In genomic region chr1:169893645-169894423, GRCh38 we compare ENCODE assay signal across 8 cellular contexts. TPM values are rescaled to one million over a fixed set of nuclear protein-coding genes. Genes with fewer than 3 reads are reported as not detected.
DNase-seq lines count a peak whose midpoint lies in the region; ATAC-seq and TF ChIP-seq lines count a peak whose summit lies in the region.

Gene SCYL3 (minus strand): TSS chr1:169893896. CDS start chr1:169888840, 5,056 bp downstream.

- no peaks in the 10 kb centered on the region for H3K36me3 ChIP-seq in KMS-11 (ENCODE audit: insufficient read depth)
- H3K36me3 ChIP-seq in Peyer's patch: no peaks in the 10 kb centered on the region
- H3K36me3 ChIP-seq in esophagus muscularis mucosa: no peaks in the 10 kb centered on the region
- no peaks in the 10 kb centered on the region for H3K36me3 ChIP-seq in muscle layer of duodenum (ENCODE audit: control insufficient read depth in 1 of 2, insufficient read depth in 2 of 2, low read length in 2 of 2)

- H3K4me1 ChIP-seq in KMS-11 (ENCODE audit: low read depth, poor library complexity, severe bottlenecking) (peaks cover 27% of the 10 kb centered on the region), Peyer's patch (peaks cover 0 to 19% (median 4%) of the 10 kb centered on the region in 4 donors), esophagus muscularis mucosa (peaks cover 11 to 37% (median 21%) of the 10 kb centered on the region in 4 donors), muscle layer of duodenum (ENCODE audit: control insufficient read depth in 1 of 2, insufficient read depth in 2 of 2, low read length in 2 of 2) (peaks cover 11 to 12% of the 10 kb centered on the region in 2 donors)

- H3K4me3 Mint-ChIP-seq in activated T-cell treated with anti-CD3 and anti-CD28 coated beads, Interleukin-2, amount 50 U/mL, for 72 hours: peak within 1 kb of the TSS; percentile 81 to 91

- intact Hi-C loops in esophagus muscularis mucosa (cut with DNase I): loop anchor here (5.0 kb wide), 1 partner anchor 97 kb away; a partner anchor contains a TSS

- WGBS in esophagus muscularis mucosa: under 1% methylated on average over 13 of the region's 52 CpGs

- ATAC-seq in GM21737 (IDR thresholded peaks at IDR 0.05; ENCODE audit: unreplicated experiment): peak; percentile 86
- peak; percentile 86 to 89 for ATAC-seq in activated T-cell treated with anti-CD3 and anti-CD28 coated beads, Interleukin-2, amount 50 U/mL, for 72 hours (replicated peaks in 1 of 2)

- H3K27me3 Mint-ChIP-seq in activated T-cell treated with anti-CD3 and anti-CD28 coated beads, Interleukin-2, amount 50 U/mL, for 72 hours (ENCODE audit: low read depth): peaks cover 6% of the 10 kb centered on the region

- H3K4me1 Mint-ChIP-seq in activated T-cell treated with anti-CD3 and anti-CD28 coated beads, Interleukin-2, amount 50 U/mL, for 72 hours (ENCODE audit: low read depth): peaks cover 56% of the 10 kb centered on the region

- TF ChIP-seq POLR2A in Peyer's patch (IDR thresholded peaks at IDR 0.05): peak; percentile 79 to 90
- no peak for TF ChIP-seq POLR2A in esophagus muscularis mucosa (IDR thresholded peaks at IDR 0.05; ENCODE audit: low read depth)

- H3K4me3 ChIP-seq in KMS-11 (IDR thresholded peaks at IDR 0.05; ENCODE audit: insufficient read depth, low read depth, low read length) (peak within 1 kb of the TSS; percentile 89), Peyer's patch (peak within 1 kb of the TSS; percentile 77 to 93 (median 86)), esophagus muscularis mucosa (peak within 1 kb of the TSS; percentile 89 to 100 (median 96)), muscle layer of duodenum (ENCODE audit: low read depth in 1 of 2, low read length in 2 of 2) (peak within 1 kb of the TSS; percentile 83 to 94)

- H3K79me2 ChIP-seq in KMS-11 (ENCODE audit: insufficient read depth, low read depth): peaks cover 35% of the 10 kb centered on the region

- H3K27ac Mint-ChIP-seq in activated T-cell treated with anti-CD3 and anti-CD28 coated beads, Interleukin-2, amount 50 U/mL, for 72 hours: peak within 1 kb of the TSS; percentile 100

- H3K9me3 Mint-ChIP-seq in activated T-cell treated with anti-CD3 and anti-CD28 coated beads, Interleukin-2, amount 50 U/mL, for 72 hours: peaks cover 0 to 2% of the 10 kb centered on the region in 2 donors

- TF ChIP-seq EP300 in esophagus muscularis mucosa (IDR thresholded peaks at IDR 0.05): no peak

- H3K36me3 Mint-ChIP-seq in activated T-cell treated with anti-CD3 and anti-CD28 coated beads, Interleukin-2, amount 50 U/mL, for 72 hours (ENCODE audit: insufficient read depth in 2 of 2): no peaks in the 10 kb centered on the region

- peak within 1 kb of the TSS; percentile 91 for H3K4me2 ChIP-seq in KMS-11

- peak; percentile 97 for DNase-seq in DMS53 treated with DMSO at 0.1 percent for 48 hours (lab: John Stamatoyannopoulos, UW; ENCODE audit: unreplicated experiment)
- peak; percentile 92 to 97 (median 92) for DNase-seq in Peyer's patch
- DNase-seq in activated T-cell treated with anti-CD3 and anti-CD28 coated beads, Interleukin-2, amount 50 U/mL, for 72 hours: peak; percentile 88 to 93
- DNase-seq in esophagus muscularis mucosa (ENCODE audit: extremely low spot score): peak; percentile 98
- DNase-seq in stimulated activated CD8-positive, alpha-beta memory T cell treated with anti-CD3 and anti-CD28 coated beads, Interleukin-7, amount 100 ng/mL, for 4 hours (ENCODE audit: low read depth in 2 of 2): peak; percentile 86 to 87

- H3K9me3 ChIP-seq in Peyer's patch (no peaks in the 10 kb centered on the region), esophagus muscularis mucosa (no peaks in the 10 kb centered on the region), muscle layer of duodenum (ENCODE audit: control insufficient read depth in 1 of 2, low read length in 2 of 2) (no peaks in the 10 kb centered on the region)

- H2AFZ ChIP-seq in KMS-11 (ENCODE audit: low read depth): peak within 1 kb of the TSS; percentile 94

- H4K20me1 ChIP-seq in KMS-11 (ENCODE audit: insufficient read depth): no peaks in the 10 kb centered on the region

- TF ChIP-seq CTCF in KMS-11 (conservative IDR thresholded peaks at IDR 0.05; ENCODE audit: low read depth, low read length) (no peak), Peyer's patch (IDR thresholded peaks at IDR 0.05) (peak in 2 of 6 experiments; percentile 3 to 19), esophagus muscularis mucosa (IDR thresholded peaks at IDR 0.05) (peak in 1 of 3 experiments; percentile 1)

- H3K27ac ChIP-seq in KMS-11 (peak within 1 kb of the TSS; percentile 97), Peyer's patch (peak within 1 kb of the TSS; percentile 97 to 98 (median 98)), esophagus muscularis mucosa (replicated peaks in 1 of 4) (peak within 1 kb of the TSS; percentile 93 to 99 (median 98)), muscle layer of duodenum (ENCODE audit: low read length) (peak within 1 kb of the TSS; percentile 100)

- H3K27me3 ChIP-seq in KMS-11 (ENCODE audit: insufficient read depth, low read depth) (no peaks in the 10 kb centered on the region), Peyer's patch (no peaks in the 10 kb centered on the region), esophagus muscularis mucosa (peaks cover 0 to 7% (median 1%) of the 10 kb centered on the region in 4 donors), muscle layer of duodenum (ENCODE audit: low read depth, low read length) (no peaks in the 10 kb centered on the region)

- H3K9ac ChIP-seq in KMS-11: peak within 1 kb of the TSS; percentile 98

RNA-seq across cellular contexts. Expression of gene SCYL3, which starts in this region (rescaled TPM):
- total RNA-seq in Peyer's patch: 10 to 100 TPM; 17.7 to 22.0 (median 20.4) TPM
- 10 to 100 TPM; 17.9 to 19.1 TPM for total RNA-seq in activated T-cell treated with anti-CD3 and anti-CD28 coated beads, Interleukin-2, amount 50 U/mL, for 72 hours
- total RNA-seq in esophagus muscularis mucosa: 10 to 100 TPM; 10.2 to 11.8 (median 10.3) TPM

Comparison
In these comparisons a context has a peak if more than half of its experiments do, and no peak if none do; other contexts are left out.
1. Peak in every context shown above with its lines: DNase-seq, ATAC-seq, H3K4me3 ChIP-seq and H3K27ac ChIP-seq.